In genomic region chr16:86227041-86227440, GRCh38 we compare ENCODE assay signal across 19 cellular contexts.
DNase-seq lines count a peak whose midpoint lies in the region; ATAC-seq and TF ChIP-seq lines count a peak whose summit lies in the region.
"Had no signal": no experiment of that assay in that cellular context is flagged by ENCODE, and none has a peak within 500 bp of the region (broad histone marks: within the 10 kb centered on the region; RNA-seq: fewer than 3 reads in every experiment).

No MANE protein-coding gene starts in this region.

- no peak overlapping the region for H3K23ac ChIP-seq in IMR-90 (ENCODE audit: low read depth, low read length)

- H2BK20ac ChIP-seq in IMR-90 (ENCODE audit: low read depth, low read length) = peak overlapping the region; percentile 75

- H4K91ac ChIP-seq in IMR-90 (ENCODE audit: insufficient read depth, low read depth, low read length) = peak overlapping the region; percentile 78

- H3K4me3 ChIP-seq in IMR-90 (ENCODE audit: insufficient read depth, low read depth, low read length) (no peak overlapping the region), SJSA1 (no peak overlapping the region), suprapubic skin (no peak overlapping the region)
- H3K4me3 ChIP-seq: BLaER1 treated with 17β-estradiol and CSF1 and Interleukin-3, amounts not matched to agents 10 nM and 100 nM; GM12878 had no signal

- peaks cover under 1 to 33% of the 10 kb centered on the region in 2 experiments; a peak in 3 of 4 replicates for H3K79me1 ChIP-seq in IMR-90 (ENCODE audit: low read depth in 1 of 2, low read length in 2 of 2)

- no peak overlapping the region for H3K4me2 ChIP-seq in IMR-90 (ENCODE audit: low read depth, low read length)
- H3K4me2 ChIP-seq: BLaER1 treated with 17β-estradiol and CSF1 and Interleukin-3, amounts not matched to agents 10 nM and 100 nM had no signal

- peak overlapping the region; percentile 90; the same call in 1 of the 2 replicates for H2AK5ac ChIP-seq in IMR-90 (ENCODE audit: low read depth, low read length)

- no peak overlapping the region for H3K9ac ChIP-seq in IMR-90 (ENCODE audit: low read depth, low read length)
- H3K9ac ChIP-seq: BLaER1 treated with 17β-estradiol and CSF1 and Interleukin-3, amounts not matched to agents 10 nM and 100 nM had no signal

- in situ Hi-C loops in IMR-90 (cut with MboI; ENCODE audit: low sequenced_read_pairs) = loop anchor here (10.0 kb wide), 3 partner anchors 68 to 168 kb away; no protein-coding TSS in a partner anchor

- WGBS in IMR-90 (ENCODE audit: extremely low coverage in 2 of 2, insufficient read length in 1 of 2), 2 experiments = 98% methylated on average over 6 of the region's 8 CpGs; no CpG with 5 or more reads in 1 of the 2 experiments
- WGBS in suprapubic skin = 91% methylated on average over 7 of the region's 8 CpGs

- H3K27me3 Mint-ChIP-seq in T-helper 2 cell treated with Interferon-gamma antibody and Interleukin-4, amounts not matched to agents 5 μg/mL and 100 μg/mL, for 36 hours (ENCODE audit: low read depth) = peaks cover 6% of the 10 kb centered on the region

- peak overlapping the region; percentile 23; the same call in 1 of the 3 replicates for H2BK15ac ChIP-seq in IMR-90 (ENCODE audit: low read depth, low read length)

- no peak overlapping the region for H3K18ac ChIP-seq in IMR-90 (ENCODE audit: low read depth, low read length)

- no peak for TF ChIP-seq RAD21 in IMR-90 (IDR thresholded peaks at IDR 0.05; ENCODE audit: low read length)

- H3K4me1 ChIP-seq in IMR-90 (ENCODE audit: control insufficient read depth, insufficient read depth, low read length) (peaks cover 18% of the 10 kb centered on the region), SJSA1 (replicated peaks) (peaks cover 93% of the 10 kb centered on the region), suprapubic skin (no peaks in the 10 kb centered on the region)
- H3K4me1 ChIP-seq: BLaER1 treated with 17β-estradiol and CSF1 and Interleukin-3, amounts not matched to agents 10 nM and 100 nM had no signal

- peak overlapping the region in 1 of 2 experiments; percentile 17; a peak in 1 of 4 replicates for H4K8ac ChIP-seq in IMR-90 (ENCODE audit: low read depth in 2 of 2, low read length in 2 of 2)

- no peaks in the 10 kb centered on the region for H3K36me3 ChIP-seq in IMR-90 (ENCODE audit: control insufficient read depth, insufficient read depth, low read length)
- peaks cover 1% of the 10 kb centered on the region; the same call in 1 of the 2 replicates for H3K36me3 ChIP-seq in SJSA1
- H3K36me3 ChIP-seq in suprapubic skin = no peaks in the 10 kb centered on the region
- H3K36me3 ChIP-seq: BLaER1 treated with 17β-estradiol and CSF1 and Interleukin-3, amounts not matched to agents 10 nM and 100 nM had no signal

- H3K27ac ChIP-seq in IMR-90 (ENCODE audit: insufficient read depth, low read length) (no peak overlapping the region; the same call in 1 of the 2 replicates), SJSA1 (peak overlapping the region; percentile 48), suprapubic skin (no peak overlapping the region)
- H3K27ac ChIP-seq: BLaER1 treated with 17β-estradiol and CSF1 and Interleukin-3, amounts not matched to agents 10 nM and 100 nM; HL-60 had no signal

- H3K4me3 Mint-ChIP-seq in T-helper 2 cell treated with Interferon-gamma antibody and Interleukin-4, amounts not matched to agents 5 μg/mL and 100 μg/mL, for 36 hours = no peak overlapping the region
- H3K4me3 Mint-ChIP-seq: B cell; CD8-positive, alpha-beta T cell; IgD-negative memory B cell had no signal

- DNase-seq in IMR-90 (no peak), SJSA1 (ENCODE audit: low read depth in 1 of 2, low spot score in 2 of 2) (no peak), sciatic nerve (ENCODE audit: low spot score) (peak; percentile 35), suprapubic skin (ENCODE audit: low spot score in 2 of 2) (peak; percentile 45 to 67), DMS53 (lab: John Stamatoyannopoulos, UW) (no peak)
- DNase-seq in activated CD4-positive, CD25-positive, alpha-beta regulatory T cell (lab: John Stamatoyannopoulos, UW) = no peak
- no peak for DNase-seq in T-helper 2 cell treated with Interferon-gamma antibody and Interleukin-4, amounts not matched to agents 5 μg/mL and 100 μg/mL, for 36 hours (ENCODE audit: low spot score)
- DNase-seq: Calu3; CD8-positive, alpha-beta T cell; DND-41; GOT3; H7 had no signal

- no peak overlapping the region for H2AFZ ChIP-seq in IMR-90 (replicated peaks; ENCODE audit: low read length, poor library complexity)

- no peaks in the 10 kb centered on the region for H3K9me3 ChIP-seq in IMR-90 (ENCODE audit: control insufficient read depth, insufficient read depth, low read length)
- H3K9me3 ChIP-seq in SJSA1 (replicated peaks) = no peaks in the 10 kb centered on the region
- no peaks in the 10 kb centered on the region for H3K9me3 ChIP-seq in suprapubic skin
- H3K9me3 ChIP-seq: BLaER1 treated with 17β-estradiol and CSF1 and Interleukin-3, amounts not matched to agents 10 nM and 100 nM had no signal

- no peak overlapping the region for H3K27ac Mint-ChIP-seq in T-helper 2 cell treated with Interferon-gamma antibody and Interleukin-4, amounts not matched to agents 5 μg/mL and 100 μg/mL, for 36 hours
- H3K27ac Mint-ChIP-seq: B cell; CD8-positive, alpha-beta T cell; HFFc6 had no signal

- CTCF ChIA-PET in IMR-90 (lab: Yijun Ruan, JAX) = no interaction called here

- H3K27me3 ChIP-seq in IMR-90 (ENCODE audit: control insufficient read depth, insufficient read depth, low read length) = no peaks in the 10 kb centered on the region
- H3K27me3 ChIP-seq in SJSA1 (replicated peaks) = no peaks in the 10 kb centered on the region
- H3K27me3 ChIP-seq in suprapubic skin = peaks cover 51% of the 10 kb centered on the region

- TF ChIP-seq CTCF in IMR-90 (conservative IDR thresholded peaks at IDR 0.05; ENCODE audit: low read depth, low read length) (no peak), suprapubic skin (IDR thresholded peaks at IDR 0.05) (no peak)

- dilution Hi-C loops in IMR-90 (cut with HindIII; ENCODE audit: low sequenced_read_pairs, unreplicated experiment) = no loop called here

- H3K9me3 Mint-ChIP-seq in T-helper 2 cell treated with Interferon-gamma antibody and Interleukin-4, amounts not matched to agents 5 μg/mL and 100 μg/mL, for 36 hours = no peaks in the 10 kb centered on the region
- H3K9me3 Mint-ChIP-seq: CD8-positive, alpha-beta T cell; HFFc6 had no signal

- H3K4me1 Mint-ChIP-seq in T-helper 2 cell treated with Interferon-gamma antibody and Interleukin-4, amounts not matched to agents 5 μg/mL and 100 μg/mL, for 36 hours (ENCODE audit: low read depth) = no peaks in the 10 kb centered on the region
- H3K4me1 Mint-ChIP-seq: B cell, IgD-negative memory B cell had no signal

- peak overlapping the region; percentile 86 for H2BK120ac ChIP-seq in IMR-90 (ENCODE audit: low read depth, low read length)

- TF ChIP-seq POLR2A in IMR-90 (IDR thresholded peaks at IDR 0.05; ENCODE audit: low read depth, low read length) (no peak), suprapubic skin (IDR thresholded peaks at IDR 0.05) (no peak)

- H2BK5ac ChIP-seq in IMR-90 (ENCODE audit: low read depth, low read length, poor library complexity, severe bottlenecking) = no peak overlapping the region

- no peak overlapping the region for H3K56ac ChIP-seq in IMR-90 (ENCODE audit: extremely low read depth, insufficient read depth, low read length)

- BruUV-seq in IMR-90 (replicated peaks; lab: Mats Ljungman, UMichigan) = no TSS peak

- no peaks in the 10 kb centered on the region for H4K20me1 ChIP-seq in IMR-90 (ENCODE audit: insufficient read depth, low read length)
- H4K20me1 ChIP-seq: BLaER1 treated with 17β-estradiol and CSF1 and Interleukin-3, amounts not matched to agents 10 nM and 100 nM had no signal

- TF ChIP-seq EP300 in suprapubic skin (IDR thresholded peaks at IDR 0.05) = no peak

- H3K9me1 ChIP-seq in IMR-90 (ENCODE audit: insufficient read depth, low read length) = peaks cover 40% of the 10 kb centered on the region

- peak overlapping the region; percentile 80 for H3K4ac ChIP-seq in IMR-90 (ENCODE audit: low read depth, low read length)

- ATAC-seq in IMR-90 (ENCODE audit: low read depth) (no peak), sciatic nerve (no peak)
- ATAC-seq: CD8-positive, alpha-beta T cell; GM12878; HCT116 had no signal

- peak overlapping the region; percentile 5 for H2AK9ac ChIP-seq in IMR-90 (replicated peaks; ENCODE audit: low read depth, low read length, poor library complexity)

- H3K36me3 Mint-ChIP-seq in T-helper 2 cell treated with Interferon-gamma antibody and Interleukin-4, amounts not matched to agents 5 μg/mL and 100 μg/mL, for 36 hours (ENCODE audit: low read depth) = no peaks in the 10 kb centered on the region
- H3K36me3 Mint-ChIP-seq: CD8-positive, alpha-beta T cell; IgD-negative memory B cell had no signal

- peak overlapping the region; percentile 67 for H3K14ac ChIP-seq in IMR-90 (replicated peaks; ENCODE audit: low read depth, low read length)

- POLR2A ChIA-PET in IMR-90 (lab: Charles Lee; ENCODE audit: unreplicated experiment) = no interaction called here

- peak overlapping the region; percentile 56; the same call in 1 of the 2 replicates for H4K5ac ChIP-seq in IMR-90 (ENCODE audit: low read depth, low read length)

- intact Hi-C loops in IMR-90 (cut with micrococcal nuclease) (no loop called here), sciatic nerve (cut with DNase I) (no loop called here)

TF ChIP-seq in IMR-90, 13 proteins besides CTCF, POLR2A, EP300 and RAD21:
- TF ChIP-seq ELK1 (IDR thresholded peaks at IDR 0.05; ENCODE audit: borderline replicate concordance, low read depth, low read length) (no peak), RFX5 (IDR thresholded peaks at IDR 0.05; ENCODE audit: low read depth, low read length) (no peak), CEBPB (IDR thresholded peaks at IDR 0.05; ENCODE audit: low read depth, low read length) (no peak), SMC3 (IDR thresholded peaks at IDR 0.05; ENCODE audit: low read depth, low read length) (no peak), BHLHE40 (IDR thresholded peaks at IDR 0.05; ENCODE audit: low read depth, low read length) (no peak), NFE2L2 (IDR thresholded peaks at IDR 0.05; ENCODE audit: low read depth, low read length) (no peak), RCOR1 (IDR thresholded peaks at IDR 0.05; ENCODE audit: insufficient replicate concordance, low read length) (no peak), CHD1 (IDR thresholded peaks at IDR 0.05; ENCODE audit: low read depth, low read length) (no peak)

Comparison
In these comparisons a context has a peak if more than half of its experiments do, and no peak if none do; other contexts are left out.
1. DNase-seq: peak in sciatic nerve (single experiment) and suprapubic skin (2 of 2); none in IMR-90 (single experiment), SJSA1 (0 of 2), DMS53 (single experiment), activated CD4-positive, CD25-positive, alpha-beta regulatory T cell (0 of 4) and T-helper 2 cell treated with Interferon-gamma antibody and Interleukin-4, amounts not matched to agents 5 μg/mL and 100 μg/mL, for 36 hours (single experiment).